In genomic region chr9:101533334-101534187, GRCh38 we compare ENCODE assay signal across 8 cellular contexts. TPM values are rescaled to one million over a fixed set of nuclear protein-coding genes. Genes with fewer than 3 reads are reported as not detected.
A peak's percentile ranks its signal among the peaks of the same experiment; 100 is the strongest.
DNase-seq lines count a peak whose midpoint lies in the region; ATAC-seq and TF ChIP-seq lines count a peak whose summit lies in the region.

Gene RNF20, plus strand, starts transcription at chr9:101533853. Its CDS starts 1,571 bp downstream, at chr9:101535424.

- H3K36me3 Mint-ChIP-seq in WTC11 = peaks cover 11% of the 10 kb centered on the region

- peak within 1 kb of the TSS; percentile 93 for H3K27ac ChIP-seq in AG04450 (ENCODE audit: low read depth, low read length)
- peak within 1 kb of the TSS; percentile 98 for H3K27ac ChIP-seq in smooth muscle cell (ENCODE audit: low read depth)

- ATAC-seq in GM18909 (IDR thresholded peaks at IDR 0.05; ENCODE audit: poor library complexity, unreplicated experiment) (peak; percentile 99), HG03175 (IDR thresholded peaks at IDR 0.05; ENCODE audit: unreplicated experiment) (peak; percentile 98), WTC11 (peak; percentile 94)

- H3K9ac ChIP-seq in smooth muscle cell (ENCODE audit: low read depth) = peak within 1 kb of the TSS; percentile 99

- peaks cover 12% of the 10 kb centered on the region for H3K4me1 Mint-ChIP-seq in WTC11

- H4K20me1 ChIP-seq in smooth muscle cell (ENCODE audit: low read depth) = peaks cover 33% of the 10 kb centered on the region

- peak within 1 kb of the TSS; percentile 98 for H3K4me2 ChIP-seq in smooth muscle cell

- peaks cover 5% of the 10 kb centered on the region for H3K4me1 ChIP-seq in smooth muscle cell (ENCODE audit: low read depth)

- peaks cover 4% of the 10 kb centered on the region for H3K36me3 ChIP-seq in smooth muscle cell (ENCODE audit: low read depth)

- DNase-seq in AG04450 (ENCODE audit: low read depth, low spot score) (peak; percentile 96), NCI-H226 (peak; percentile 98), WTC11 (ENCODE audit: low spot score) (peak; percentile 99), cardiac fibroblast (ENCODE audit: low read depth in 2 of 2) (peak; percentile 99), iPS-NIHi7 (ENCODE audit: extremely low spot score) (peak; percentile 96), smooth muscle cell (lab: John Stamatoyannopoulos, UW; ENCODE audit: unreplicated experiment) (peak; percentile 98)

- CTCF ChIA-PET in AG04450 (lab: Charles Lee) = interaction anchor here (0.9 to 16.3 kb wide), 8 partner anchors 8 to 88 kb away, joined by 3 to 600 read pairs (median 4); no protein-coding TSS in a partner anchor
- CTCF ChIA-PET in WTC11 (lab: Charles Lee) = interaction anchor here (1.0 to 9.3 kb wide), 7 partner anchors 9 to 85 kb away, joined by 3 to 130 read pairs (median 8); a partner anchor contains a TSS

- peak within 1 kb of the TSS; percentile 88 for H3K4me3 Mint-ChIP-seq in WTC11

- H3K4me3 ChIP-seq in AG04450 (ENCODE audit: low read depth, low read length) (peak within 1 kb of the TSS; percentile 97), cardiac fibroblast (replicated peaks in 1 of 2; ENCODE audit: low read depth in 2 of 2, low read length in 2 of 2) (peak within 1 kb of the TSS; percentile 79 to 81), smooth muscle cell (peak within 1 kb of the TSS; percentile 85)

- H3K27me3 ChIP-seq in AG04450 (ENCODE audit: control insufficient read depth, insufficient read depth, low read length) (no peaks in the 10 kb centered on the region), smooth muscle cell (ENCODE audit: low read depth) (no peaks in the 10 kb centered on the region)

- H3K79me2 ChIP-seq in smooth muscle cell (ENCODE audit: low read depth) = peaks cover 36% of the 10 kb centered on the region

- no peaks in the 10 kb centered on the region for H3K9me3 ChIP-seq in AG04450 (ENCODE audit: control insufficient read depth, insufficient read depth, low read length)
- H3K9me3 ChIP-seq in smooth muscle cell (replicated peaks; ENCODE audit: low read depth) = no peaks in the 10 kb centered on the region

- no peaks in the 10 kb centered on the region for H3K27me3 Mint-ChIP-seq in WTC11 (ENCODE audit: low read depth)

- under 1% methylated on average over 45 of the region's 45 CpGs for WGBS in smooth muscle cell (ENCODE audit: low lambda C conversion rate)

- H3F3A ChIP-seq in smooth muscle cell (ENCODE audit: low read depth) = no peaks in the 10 kb centered on the region

- H2AFZ ChIP-seq in smooth muscle cell (ENCODE audit: low read depth) = peak within 1 kb of the TSS; percentile 100

- peak within 1 kb of the TSS; percentile 98 for H3K27ac Mint-ChIP-seq in WTC11

- no peaks in the 10 kb centered on the region for H3K9me3 Mint-ChIP-seq in WTC11

- TF ChIP-seq CTCF in AG04450 (IDR thresholded peaks at IDR 0.05; ENCODE audit: low read depth, low read length) = no peak
- TF ChIP-seq CTCF in WTC11 (IDR thresholded peaks at IDR 0.05) = no peak
- no peak for TF ChIP-seq CTCF in cardiac fibroblast (IDR thresholded peaks at IDR 0.05; ENCODE audit: low read depth, low read length)
- TF ChIP-seq CTCF in smooth muscle cell (IDR thresholded peaks at IDR 0.05; ENCODE audit: borderline replicate concordance, insufficient read depth, poor library complexity, severe bottlenecking) = no peak

- POLR2A ChIA-PET in AG04450 (lab: Yijun Ruan, JAX) = interaction anchor here (1.2 to 2.1 kb wide), 5 partner anchors 26 to 135 kb away, joined by 4 to 8 read pairs (median 5); partner anchors contain the start of genes MRPL50 and ZNF189
- POLR2A ChIA-PET in WTC11 (lab: Charles Lee) = interaction anchor here (1.0 to 2.0 kb wide), 4 partner anchors 48 to 135 kb away, joined by 3 to 10 read pairs (median 5); partner anchors contain the start of genes MRPL50 and ZNF189

TF ChIP-seq in WTC11, 78 proteins besides CTCF, POLR2A, EP300 and RAD21:
- TF ChIP-seq ATF1 (CRISPR knock-in tag; IDR thresholded peaks at IDR 0.05) (no peak), CREB1 (CRISPR knock-in tag; IDR thresholded peaks at IDR 0.05) (no peak), FOXP1 (CRISPR knock-in tag; IDR thresholded peaks at IDR 0.05; ENCODE audit: borderline replicate concordance) (peak; percentile 55; the same call in 1 of the 2 replicates), ATF6 (CRISPR knock-in tag; IDR thresholded peaks at IDR 0.05) (no peak), MAX (CRISPR knock-in tag; IDR thresholded peaks at IDR 0.05) (0 out of 2 replicates have a peak, but pooled peaks have one; percentile 25), CREM (CRISPR knock-in tag; IDR thresholded peaks at IDR 0.05) (peak; percentile 93), FOXK1 (CRISPR knock-in tag; IDR thresholded peaks at IDR 0.05) (peak; percentile 61; the same call in 1 of the 2 replicates), GABPB1 (CRISPR knock-in tag; IDR thresholded peaks at IDR 0.05) (peak; percentile 84), ZNF671 (CRISPR knock-in tag; IDR thresholded peaks at IDR 0.05) (no peak), NFYB (CRISPR knock-in tag; conservative IDR thresholded peaks at IDR 0.05; ENCODE audit: low read depth) (peak; percentile 69), ETV6 (CRISPR knock-in tag; IDR thresholded peaks at IDR 0.05) (0 out of 2 replicates have a peak, but pooled peaks have one; percentile 13), AR (CRISPR knock-in tag; IDR thresholded peaks at IDR 0.05) (no peak), SP1 (CRISPR knock-in tag; conservative IDR thresholded peaks at IDR 0.05) (peak; percentile 89)

RNA-seq across cellular contexts. Expression of gene RNF20, which starts in this region (rescaled TPM):
- polyA plus RNA-seq in AG04450 (2011; rRNA removed) (37.1 and 42.0 TPM in 2 replicates), smooth muscle cell (12.8 and 18.6 TPM in 2 replicates)
- 29.8 and 40.9 TPM in 2 replicates for polyA minus RNA-seq in AG04450 (2011; rRNA and poly(A)+ RNA removed)
- total RNA-seq in WTC11 (2021) (46.5 to 52.6 TPM (median 51.8 TPM) in 3 replicates), smooth muscle cell (18.0 and 19.2 TPM in 2 replicates)

Comparison
In these comparisons a context has a peak if more than half of its experiments do, and no peak if none do; other contexts are left out.
1. Peak in every context shown above with its lines: DNase-seq, ATAC-seq, H3K4me3 ChIP-seq and H3K27ac ChIP-seq.